In the genomic region with DNA sequence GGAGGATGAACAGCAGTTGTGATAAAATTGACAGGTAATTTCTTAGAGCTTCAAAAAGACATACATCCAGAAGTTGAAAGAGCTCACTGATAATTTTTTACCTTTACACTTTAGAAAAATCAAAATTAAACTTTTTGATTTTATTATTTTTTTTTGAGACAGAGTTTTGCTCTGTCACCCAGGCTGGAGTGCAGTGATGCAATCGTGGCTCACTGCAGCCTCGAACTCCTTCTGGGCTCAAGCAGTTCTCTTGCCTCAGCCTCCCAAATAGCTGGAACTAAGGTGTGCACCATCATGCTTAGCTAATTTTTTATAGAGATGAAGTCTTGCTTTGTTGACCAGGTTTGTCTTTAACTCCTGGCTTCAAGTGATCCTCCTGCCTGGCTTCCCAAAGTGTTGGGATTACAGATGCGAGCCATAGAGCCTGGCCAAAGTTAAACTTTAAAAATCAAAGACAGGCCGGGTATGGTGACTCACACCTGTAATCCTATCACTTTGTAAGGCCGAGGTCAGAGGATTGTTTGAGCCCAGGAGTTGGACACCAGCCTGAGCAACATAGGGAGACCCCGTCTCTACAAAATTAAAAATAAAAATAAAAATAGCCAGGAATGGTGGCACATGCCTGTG, we compare ENCODE assay signal across 19 cellular contexts. TPM values are rescaled to one million over a fixed set of nuclear protein-coding genes. Genes with fewer than 3 reads are reported as not detected.
"Had no signal": no experiment of that assay in that cellular context is flagged by ENCODE, and none has a peak within 500 bp of the region (broad histone marks: within the 10 kb centered on the region; RNA-seq: fewer than 3 reads in every experiment).

No MANE protein-coding gene starts in this region.

- H3K27me3 Mint-ChIP-seq: activated naive CD8-positive, alpha-beta T cell had no signal

- H3K4me1 Mint-ChIP-seq: natural killer cell; stimulated activated memory B cell treated with anti-CD40 and anti-IgM and Interleukin-4, amounts not matched to agents 10 μg/mL and 1 μg/mL and 100 μg/mL, for 72 hours had no signal

- H3K27ac Mint-ChIP-seq: activated CD4-positive, alpha-beta T cell treated with anti-CD3 and anti-CD28 coated beads, Interleukin-2, amount 10 ng/mL, durations not matched to agents 7 days and 5 days; activated CD8-positive, alpha-beta T cell treated with anti-CD3 and anti-CD28 coated beads, Interleukin-2, amount 10 ng/mL, durations not matched to agents 7 days and 5 days; natural killer cell; stimulated activated memory B cell treated with anti-CD40 and anti-IgM and Interleukin-4, amounts not matched to agents 10 μg/mL and 1 μg/mL and 100 μg/mL, for 72 hours; T-cell had no signal

- H3K36me3 ChIP-seq: lower lobe of right lung, ovary, right lobe of liver, thoracic aorta, upper lobe of right lung had no signal

- H3K4me1 ChIP-seq: lower lobe of right lung, psoas muscle, right lobe of liver, upper lobe of right lung had no signal

- H3K4me3 Mint-ChIP-seq: activated CD4-positive, alpha-beta T cell treated with anti-CD3 and anti-CD28 coated beads, Interleukin-2, amount 10 ng/mL, durations not matched to agents 7 days and 5 days; activated CD8-positive, alpha-beta T cell treated with anti-CD3 and anti-CD28 coated beads, Interleukin-2, amount 10 ng/mL, durations not matched to agents 7 days and 5 days; activated naive CD8-positive, alpha-beta T cell; natural killer cell; stimulated activated memory B cell treated with anti-CD40 and anti-IgM and Interleukin-4, amounts not matched to agents 10 μg/mL and 1 μg/mL and 100 μg/mL, for 72 hours; T-cell; WTC11 had no signal

- H3K4me3 ChIP-seq: lower lobe of right lung, ovary, psoas muscle, right lobe of liver, smooth muscle cell, thoracic aorta, upper lobe of right lung had no signal

- FAIRE-seq: islet of Langerhans had no signal

- H3K9me3 ChIP-seq: lower lobe of right lung, ovary, psoas muscle, right lobe of liver, thoracic aorta, upper lobe of right lung had no signal

- H3K9me3 Mint-ChIP-seq: activated CD4-positive, alpha-beta T cell treated with anti-CD3 and anti-CD28 coated beads, Interleukin-2, amount 10 ng/mL, durations not matched to agents 7 days and 5 days; natural killer cell; stimulated activated memory B cell treated with anti-CD40 and anti-IgM and Interleukin-4, amounts not matched to agents 10 μg/mL and 1 μg/mL and 100 μg/mL, for 72 hours; T-cell had no signal

- H3K27me3 ChIP-seq: ovary, right lobe of liver had no signal

- DNase-seq: natural killer cell, ovary had no signal

- H3K27ac ChIP-seq: lower lobe of right lung, ovary, psoas muscle, right lobe of liver, thoracic aorta, upper lobe of right lung had no signal

- H3K36me3 Mint-ChIP-seq: activated naive CD8-positive, alpha-beta T cell; natural killer cell; stimulated activated memory B cell treated with anti-CD40 and anti-IgM and Interleukin-4, amounts not matched to agents 10 μg/mL and 1 μg/mL and 100 μg/mL, for 72 hours; T-cell; WTC11 had no signal

RNA-seq across cellular contexts. Expression of gene PLA2G4F, which starts 21.7 kb away (rescaled TPM):
- total RNA-seq: activated CD4-positive, alpha-beta T cell treated with anti-CD3 and anti-CD28 coated beads, Interleukin-2, amount 10 ng/mL, durations not matched to agents 7 days and 5 days; activated CD8-positive, alpha-beta T cell treated with anti-CD3 and anti-CD28 coated beads, Interleukin-2, amount 10 ng/mL, durations not matched to agents 7 days and 5 days; chondrocyte; dermis blood vessel endothelial cell; endothelial cell of umbilical vein; mesenteric fat pad; natural killer cell; right lobe of liver had no signal

RNA-seq across cellular contexts. Expression of gene PLA2G4D, which starts 40.4 kb away (rescaled TPM):
- total RNA-seq: activated CD4-positive, alpha-beta T cell treated with anti-CD3 and anti-CD28 coated beads, Interleukin-2, amount 10 ng/mL, durations not matched to agents 7 days and 5 days; activated CD8-positive, alpha-beta T cell treated with anti-CD3 and anti-CD28 coated beads, Interleukin-2, amount 10 ng/mL, durations not matched to agents 7 days and 5 days; chondrocyte; endothelial cell of umbilical vein; lower lobe of right lung; mesenteric fat pad; natural killer cell; psoas muscle; right lobe of liver; T-cell; thoracic aorta; upper lobe of right lung had no signal
